ENCODE assay signal across 1 cellular context in the genomic region with DNA sequence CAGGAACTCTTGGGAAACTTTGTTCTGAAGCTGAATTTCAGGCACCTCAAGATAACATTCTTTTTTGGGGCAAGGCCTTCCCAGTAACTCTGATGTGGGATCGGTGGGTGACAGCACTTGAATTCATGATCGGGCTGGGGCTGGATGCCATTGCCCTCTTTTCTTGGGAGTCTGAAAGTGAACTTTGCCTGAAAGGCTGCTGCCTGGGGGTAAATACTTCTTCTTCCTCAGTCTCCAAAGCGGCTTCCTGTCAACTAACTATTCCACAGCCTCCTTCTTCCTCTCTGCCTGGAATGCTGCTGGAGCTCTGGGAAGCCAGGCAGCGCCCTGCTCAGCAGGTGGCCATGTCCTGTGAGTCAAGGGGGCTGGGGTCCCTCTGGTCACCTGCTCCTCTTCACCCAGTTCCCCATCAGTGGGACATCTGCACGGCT.
A peak's percentile ranks its signal among the peaks of the same experiment; 100 is the strongest.
TF ChIP-seq lines count a peak whose summit lies in the region.

No MANE protein-coding gene starts in this region.

TF ChIP-seq in HepG2, 621 proteins besides CTCF, POLR2A, EP300 and RAD21 (continued from another document and continues in another):
- TF ChIP-seq, protein P1, sequence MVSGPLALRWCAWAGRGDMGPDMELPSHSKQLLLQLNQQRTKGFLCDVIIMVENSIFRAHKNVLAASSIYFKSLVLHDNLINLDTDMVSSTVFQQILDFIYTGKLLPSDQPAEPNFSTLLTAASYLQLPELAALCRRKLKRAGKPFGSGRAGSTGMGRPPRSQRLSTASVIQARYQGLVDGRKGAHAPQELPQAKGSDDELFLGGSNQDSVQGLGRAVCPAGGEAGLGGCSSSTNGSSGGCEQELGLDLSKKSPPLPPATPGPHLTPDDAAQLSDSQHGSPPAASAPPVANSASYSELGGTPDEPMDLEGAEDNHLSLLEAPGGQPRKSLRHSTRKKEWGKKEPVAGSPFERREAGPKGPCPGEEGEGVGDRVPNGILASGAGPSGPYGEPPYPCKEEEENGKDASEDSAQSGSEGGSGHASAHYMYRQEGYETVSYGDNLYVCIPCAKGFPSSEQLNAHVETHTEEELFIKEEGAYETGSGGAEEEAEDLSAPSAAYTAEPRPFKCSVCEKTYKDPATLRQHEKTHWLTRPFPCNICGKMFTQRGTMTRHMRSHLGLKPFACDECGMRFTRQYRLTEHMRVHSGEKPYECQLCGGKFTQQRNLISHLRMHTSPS (CRISPR knock-in tag; IDR thresholded peaks at IDR 0.05; ENCODE audit: low read depth): no peak
- TF ChIP-seq MTA1 (CRISPR knock-in tag; IDR thresholded peaks at IDR 0.05; ENCODE audit: borderline replicate concordance) (no peak), NR2F1 (CRISPR knock-in tag; IDR thresholded peaks at IDR 0.05) (0 out of 4 replicates have a peak, but pooled peaks of 1 of the 2 experiments have one; percentile 4), FOXO1 (CRISPR knock-in tag; IDR thresholded peaks at IDR 0.05) (no peak), ZNF510 (CRISPR knock-in tag; IDR thresholded peaks at IDR 0.05; ENCODE audit: low read depth) (no peak), HNF1B (CRISPR knock-in tag; IDR thresholded peaks at IDR 0.05) (peak; percentile 93), ELF3 (CRISPR knock-in tag; IDR thresholded peaks at IDR 0.05) (no peak), YEATS2 (CRISPR knock-in tag; IDR thresholded peaks at IDR 0.05; ENCODE audit: borderline replicate concordance) (peak; percentile 53; the same call in 1 of the 2 replicates), ZNF335 (CRISPR knock-in tag; IDR thresholded peaks at IDR 0.05) (no peak), HOXA5 (CRISPR knock-in tag; IDR thresholded peaks at IDR 0.05) (no peak), SP1 (IDR thresholded peaks at IDR 0.05) (no peak), SP1 (CRISPR knock-in tag; IDR thresholded peaks at IDR 0.05) (peak; percentile 39; the same call in 1 of the 2 replicates), ZNF547 (CRISPR knock-in tag; IDR thresholded peaks at IDR 0.05) (no peak), ZNF501 (CRISPR knock-in tag; IDR thresholded peaks at IDR 0.05) (peak; percentile 65), KDM1A (CRISPR knock-in tag; IDR thresholded peaks at IDR 0.05) (no peak), MAFF (IDR thresholded peaks at IDR 0.05; ENCODE audit: low read depth, low read length) (no peak), ZFY (CRISPR knock-in tag; IDR thresholded peaks at IDR 0.05) (no peak; the same call in 1 of the 2 replicates), MEF2D (CRISPR knock-in tag; IDR thresholded peaks at IDR 0.05) (peak; percentile 53; the same call in 1 of the 2 replicates), SALL2 (CRISPR knock-in tag; IDR thresholded peaks at IDR 0.05) (no peak; the same call in none of the 2 replicates), ZNF619 (CRISPR knock-in tag; IDR thresholded peaks at IDR 0.05) (peak; percentile 51; the same call in 1 of the 2 replicates), GTF3A (CRISPR knock-in tag; conservative IDR thresholded peaks at IDR 0.05) (no peak), ZNF703 (CRISPR knock-in tag; IDR thresholded peaks at IDR 0.05; ENCODE audit: borderline replicate concordance) (no peak), PPARG (CRISPR knock-in tag; conservative IDR thresholded peaks at IDR 0.05) (no peak; the same call in 1 of the 2 replicates), RBFOX2 (IDR thresholded peaks at IDR 0.05; ENCODE audit: low read depth, low read length) (peak; percentile 78; the same call in 1 of the 2 replicates), THAP7 (CRISPR knock-in tag; IDR thresholded peaks at IDR 0.05) (no peak), ELF1 (CRISPR knock-in tag; IDR thresholded peaks at IDR 0.05) (peak; percentile 27; the same call in 1 of the 2 replicates), ZNF460 (CRISPR knock-in tag; IDR thresholded peaks at IDR 0.05; ENCODE audit: borderline replicate concordance) (no peak), MAF1 (CRISPR knock-in tag; IDR thresholded peaks at IDR 0.05; ENCODE audit: borderline replicate concordance) (0 out of 2 replicates have a peak, but pooled peaks have one; percentile 27), ZNF615 (CRISPR knock-in tag; IDR thresholded peaks at IDR 0.05; ENCODE audit: borderline replicate concordance) (peak; percentile 92), ZNF816 (CRISPR knock-in tag; IDR thresholded peaks at IDR 0.05; ENCODE audit: borderline replicate concordance) (0 out of 2 replicates have a peak, but pooled peaks have one; percentile 48), PREB (CRISPR knock-in tag; IDR thresholded peaks at IDR 0.05) (peak; percentile 35; the same call in 1 of the 2 replicates), MZF1 (CRISPR knock-in tag; IDR thresholded peaks at IDR 0.05; ENCODE audit: borderline replicate concordance) (peak; percentile 66), ZNF331 (CRISPR knock-in tag; IDR thresholded peaks at IDR 0.05) (no peak), ZNF614 (CRISPR knock-in tag; IDR thresholded peaks at IDR 0.05; ENCODE audit: borderline replicate concordance) (0 out of 2 replicates have a peak, but pooled peaks have one; percentile 79), ISL2 (CRISPR knock-in tag; IDR thresholded peaks at IDR 0.05) (peak; percentile 21), ZNF800 (CRISPR knock-in tag; IDR thresholded peaks at IDR 0.05) (no peak), SOX5 (CRISPR knock-in tag; IDR thresholded peaks at IDR 0.05; ENCODE audit: borderline replicate concordance) (no peak), ADNP (CRISPR knock-in tag; IDR thresholded peaks at IDR 0.05) (no peak), PHF5A (CRISPR knock-in tag; IDR thresholded peaks at IDR 0.05; ENCODE audit: low read depth, unreplicated experiment) (peak; percentile 5), ZNF44 (CRISPR knock-in tag; IDR thresholded peaks at IDR 0.05) (peak; percentile 51; the same call in 1 of the 2 replicates), CREB1 (IDR thresholded peaks at IDR 0.05) (no peak), CREB1 (CRISPR knock-in tag; IDR thresholded peaks at IDR 0.05) (peak; percentile 26; the same call in 1 of the 2 replicates), ZFP82 (CRISPR knock-in tag; IDR thresholded peaks at IDR 0.05; ENCODE audit: borderline replicate concordance) (peak; percentile 37; the same call in 1 of the 2 replicates), NCOA1 (CRISPR knock-in tag; IDR thresholded peaks at IDR 0.05) (0 out of 2 replicates have a peak, but pooled peaks have one; percentile 5), ZNF672 (CRISPR knock-in tag; IDR thresholded peaks at IDR 0.05) (no peak), GLI4 (CRISPR knock-in tag; IDR thresholded peaks at IDR 0.05; ENCODE audit: borderline replicate concordance) (no peak), HDAC1 (CRISPR knock-in tag; IDR thresholded peaks at IDR 0.05) (peak; percentile 72; the same call in 1 of the 2 replicates), ZNF484 (CRISPR knock-in tag; IDR thresholded peaks at IDR 0.05; ENCODE audit: borderline replicate concordance, low read depth) (no peak), GFI1 (CRISPR knock-in tag; IDR thresholded peaks at IDR 0.05; ENCODE audit: borderline replicate concordance) (peak; percentile 25; the same call in 1 of the 2 replicates)
- TF ChIP-seq, protein P2, sequence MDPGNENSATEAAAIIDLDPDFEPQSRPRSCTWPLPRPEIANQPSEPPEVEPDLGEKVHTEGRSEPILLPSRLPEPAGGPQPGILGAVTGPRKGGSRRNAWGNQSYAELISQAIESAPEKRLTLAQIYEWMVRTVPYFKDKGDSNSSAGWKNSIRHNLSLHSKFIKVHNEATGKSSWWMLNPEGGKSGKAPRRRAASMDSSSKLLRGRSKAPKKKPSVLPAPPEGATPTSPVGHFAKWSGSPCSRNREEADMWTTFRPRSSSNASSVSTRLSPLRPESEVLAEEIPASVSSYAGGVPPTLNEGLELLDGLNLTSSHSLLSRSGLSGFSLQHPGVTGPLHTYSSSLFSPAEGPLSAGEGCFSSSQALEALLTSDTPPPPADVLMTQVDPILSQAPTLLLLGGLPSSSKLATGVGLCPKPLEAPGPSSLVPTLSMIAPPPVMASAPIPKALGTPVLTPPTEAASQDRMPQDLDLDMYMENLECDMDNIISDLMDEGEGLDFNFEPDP (CRISPR knock-in tag; conservative IDR thresholded peaks at IDR 0.05): 0 out of 2 replicates have a peak, but pooled peaks have one; percentile 62
- TF ChIP-seq, protein P3, sequence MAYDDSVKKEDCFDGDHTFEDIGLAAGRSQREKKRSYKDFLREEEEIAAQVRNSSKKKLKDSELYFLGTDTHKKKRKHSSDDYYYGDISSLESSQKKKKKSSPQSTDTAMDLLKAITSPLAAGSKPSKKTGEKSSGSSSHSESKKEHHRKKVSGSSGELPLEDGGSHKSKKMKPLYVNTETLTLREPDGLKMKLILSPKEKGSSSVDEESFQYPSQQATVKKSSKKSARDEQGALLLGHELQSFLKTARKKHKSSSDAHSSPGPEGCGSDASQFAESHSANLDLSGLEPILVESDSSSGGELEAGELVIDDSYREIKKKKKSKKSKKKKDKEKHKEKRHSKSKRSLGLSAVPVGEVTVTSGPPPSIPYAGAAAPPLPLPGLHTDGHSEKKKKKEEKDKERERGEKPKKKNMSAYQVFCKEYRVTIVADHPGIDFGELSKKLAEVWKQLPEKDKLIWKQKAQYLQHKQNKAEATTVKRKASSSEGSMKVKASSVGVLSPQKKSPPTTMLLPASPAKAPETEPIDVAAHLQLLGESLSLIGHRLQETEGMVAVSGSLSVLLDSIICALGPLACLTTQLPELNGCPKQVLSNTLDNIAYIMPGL (CRISPR knock-in tag; IDR thresholded peaks at IDR 0.05; ENCODE audit: borderline replicate concordance in 1 of 2, low read depth in 1 of 2): 0 out of 4 replicates have a peak, but pooled peaks of 1 of the 2 experiments have one; percentile 17
- TF ChIP-seq, protein P4, sequence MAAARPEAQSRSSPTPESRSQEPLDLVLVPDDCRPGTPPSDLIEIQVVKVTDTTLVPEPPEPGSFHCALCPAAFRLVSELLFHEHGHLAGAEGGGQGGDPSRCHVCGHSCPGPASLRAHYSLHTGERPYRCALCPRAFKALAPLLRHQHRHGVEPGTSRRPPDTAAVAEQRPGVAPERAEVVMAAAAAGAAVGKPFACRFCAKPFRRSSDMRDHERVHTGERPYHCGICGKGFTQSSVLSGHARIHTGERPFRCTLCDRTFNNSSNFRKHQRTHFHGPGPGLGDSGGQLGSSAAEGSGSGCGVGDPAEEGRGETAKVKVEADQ (CRISPR knock-in tag; IDR thresholded peaks at IDR 0.05; ENCODE audit: borderline replicate concordance): no peak
- TF ChIP-seq, protein P5, sequence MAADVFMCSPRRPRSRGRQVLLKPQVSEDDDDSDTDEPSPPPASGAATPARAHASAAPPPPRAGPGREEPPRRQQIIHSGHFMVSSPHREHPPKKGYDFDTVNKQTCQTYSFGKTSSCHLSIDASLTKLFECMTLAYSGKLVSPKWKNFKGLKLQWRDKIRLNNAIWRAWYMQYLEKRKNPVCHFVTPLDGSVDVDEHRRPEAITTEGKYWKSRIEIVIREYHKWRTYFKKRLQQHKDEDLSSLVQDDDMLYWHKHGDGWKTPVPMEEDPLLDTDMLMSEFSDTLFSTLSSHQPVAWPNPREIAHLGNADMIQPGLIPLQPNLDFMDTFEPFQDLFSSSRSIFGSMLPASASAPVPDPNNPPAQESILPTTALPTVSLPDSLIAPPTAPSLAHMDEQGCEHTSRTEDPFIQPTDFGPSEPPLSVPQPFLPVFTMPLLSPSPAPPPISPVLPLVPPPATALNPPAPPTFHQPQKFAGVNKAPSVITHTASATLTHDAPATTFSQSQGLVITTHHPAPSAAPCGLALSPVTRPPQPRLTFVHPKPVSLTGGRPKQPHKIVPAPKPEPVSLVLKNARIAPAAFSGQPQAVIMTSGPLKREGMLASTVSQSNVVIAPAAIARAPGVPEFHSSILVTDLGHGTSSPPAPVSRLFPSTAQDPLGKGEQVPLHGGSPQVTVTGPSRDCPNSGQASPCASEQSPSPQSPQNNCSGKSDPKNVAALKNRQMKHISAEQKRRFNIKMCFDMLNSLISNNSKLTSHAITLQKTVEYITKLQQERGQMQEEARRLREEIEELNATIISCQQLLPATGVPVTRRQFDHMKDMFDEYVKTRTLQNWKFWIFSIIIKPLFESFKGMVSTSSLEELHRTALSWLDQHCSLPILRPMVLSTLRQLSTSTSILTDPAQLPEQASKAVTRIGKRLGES (CRISPR knock-in tag; IDR thresholded peaks at IDR 0.05; ENCODE audit: borderline replicate concordance): no peak
